ENCODE assay signal across 1 cellular context in genomic region chr12:2959508-2960431, GRCh38.
TF ChIP-seq lines count a peak whose summit lies in the region.

No MANE protein-coding gene starts in this region.

TF ChIP-seq in HepG2, 621 proteins besides CTCF, POLR2A, EP300 and RAD21 (continued from another document and continues in another):
- TF ChIP-seq AKNA (CRISPR knock-in tag; IDR thresholded peaks at IDR 0.05; ENCODE audit: borderline replicate concordance): no peak
- no peak for TF ChIP-seq ZNF570 (CRISPR knock-in tag; IDR thresholded peaks at IDR 0.05; ENCODE audit: borderline replicate concordance)
- TF ChIP-seq IRX3 (CRISPR knock-in tag; IDR thresholded peaks at IDR 0.05; ENCODE audit: borderline replicate concordance, low read depth): peak; percentile 25; the same call in 1 of the 2 replicates
- no peak for TF ChIP-seq ZMAT5 (CRISPR knock-in tag; IDR thresholded peaks at IDR 0.05; ENCODE audit: borderline replicate concordance, low read depth)
- no peak for TF ChIP-seq E2F2 (CRISPR knock-in tag; IDR thresholded peaks at IDR 0.05; ENCODE audit: borderline replicate concordance)
- TF ChIP-seq PRPF4 (IDR thresholded peaks at IDR 0.05; ENCODE audit: low read depth, low read length, poor library complexity, severe bottlenecking): no peak
- 0 out of 2 replicates have a peak, but pooled peaks have one; percentile 34 for TF ChIP-seq ZNF280D (CRISPR knock-in tag; IDR thresholded peaks at IDR 0.05)
- no peak for TF ChIP-seq ZFP62 (CRISPR knock-in tag; IDR thresholded peaks at IDR 0.05)
- no peak for TF ChIP-seq SNAPC5 (CRISPR knock-in tag; IDR thresholded peaks at IDR 0.05; ENCODE audit: borderline replicate concordance)
- peak; percentile 40; the same call in 1 of the 2 replicates for TF ChIP-seq SKIL (CRISPR knock-in tag; IDR thresholded peaks at IDR 0.05; ENCODE audit: borderline replicate concordance)
- TF ChIP-seq ZNF350 (CRISPR knock-in tag; IDR thresholded peaks at IDR 0.05; ENCODE audit: borderline replicate concordance, low read depth): 0 out of 2 replicates have a peak, but pooled peaks have one; percentile 28
- TF ChIP-seq, protein P1, sequence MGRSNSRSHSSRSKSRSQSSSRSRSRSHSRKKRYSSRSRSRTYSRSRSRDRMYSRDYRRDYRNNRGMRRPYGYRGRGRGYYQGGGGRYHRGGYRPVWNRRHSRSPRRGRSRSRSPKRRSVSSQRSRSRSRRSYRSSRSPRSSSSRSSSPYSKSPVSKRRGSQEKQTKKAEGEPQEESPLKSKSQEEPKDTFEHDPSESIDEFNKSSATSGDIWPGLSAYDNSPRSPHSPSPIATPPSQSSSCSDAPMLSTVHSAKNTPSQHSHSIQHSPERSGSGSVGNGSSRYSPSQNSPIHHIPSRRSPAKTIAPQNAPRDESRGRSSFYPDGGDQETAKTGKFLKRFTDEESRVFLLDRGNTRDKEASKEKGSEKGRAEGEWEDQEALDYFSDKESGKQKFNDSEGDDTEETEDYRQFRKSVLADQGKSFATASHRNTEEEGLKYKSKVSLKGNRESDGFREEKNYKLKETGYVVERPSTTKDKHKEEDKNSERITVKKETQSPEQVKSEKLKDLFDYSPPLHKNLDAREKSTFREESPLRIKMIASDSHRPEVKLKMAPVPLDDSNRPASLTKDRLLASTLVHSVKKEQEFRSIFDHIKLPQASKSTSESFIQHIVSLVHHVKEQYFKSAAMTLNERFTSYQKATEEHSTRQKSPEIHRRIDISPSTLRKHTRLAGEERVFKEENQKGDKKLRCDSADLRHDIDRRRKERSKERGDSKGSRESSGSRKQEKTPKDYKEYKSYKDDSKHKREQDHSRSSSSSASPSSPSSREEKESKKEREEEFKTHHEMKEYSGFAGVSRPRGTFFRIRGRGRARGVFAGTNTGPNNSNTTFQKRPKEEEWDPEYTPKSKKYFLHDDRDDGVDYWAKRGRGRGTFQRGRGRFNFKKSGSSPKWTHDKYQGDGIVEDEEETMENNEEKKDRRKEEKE (IDR thresholded peaks at IDR 0.05): no peak
- 0 out of 2 replicates have a peak, but pooled peaks have one; percentile 9 for TF ChIP-seq ZMYM4 (CRISPR knock-in tag; IDR thresholded peaks at IDR 0.05)
- no peak for TF ChIP-seq HOXA3 (CRISPR knock-in tag; IDR thresholded peaks at IDR 0.05)
- no peak for TF ChIP-seq TBX3 (IDR thresholded peaks at IDR 0.05; ENCODE audit: borderline replicate concordance)
- TF ChIP-seq SSRP1 (CRISPR knock-in tag; IDR thresholded peaks at IDR 0.05): no peak
- no peak for TF ChIP-seq ZNF432 (CRISPR knock-in tag; IDR thresholded peaks at IDR 0.05; ENCODE audit: borderline replicate concordance)
- TF ChIP-seq ZSCAN21 (CRISPR knock-in tag; IDR thresholded peaks at IDR 0.05; ENCODE audit: borderline replicate concordance): no peak
- TF ChIP-seq ASH2L (IDR thresholded peaks at IDR 0.05; ENCODE audit: insufficient read length, low read depth, low read length): no peak
- TF ChIP-seq, protein P2, sequence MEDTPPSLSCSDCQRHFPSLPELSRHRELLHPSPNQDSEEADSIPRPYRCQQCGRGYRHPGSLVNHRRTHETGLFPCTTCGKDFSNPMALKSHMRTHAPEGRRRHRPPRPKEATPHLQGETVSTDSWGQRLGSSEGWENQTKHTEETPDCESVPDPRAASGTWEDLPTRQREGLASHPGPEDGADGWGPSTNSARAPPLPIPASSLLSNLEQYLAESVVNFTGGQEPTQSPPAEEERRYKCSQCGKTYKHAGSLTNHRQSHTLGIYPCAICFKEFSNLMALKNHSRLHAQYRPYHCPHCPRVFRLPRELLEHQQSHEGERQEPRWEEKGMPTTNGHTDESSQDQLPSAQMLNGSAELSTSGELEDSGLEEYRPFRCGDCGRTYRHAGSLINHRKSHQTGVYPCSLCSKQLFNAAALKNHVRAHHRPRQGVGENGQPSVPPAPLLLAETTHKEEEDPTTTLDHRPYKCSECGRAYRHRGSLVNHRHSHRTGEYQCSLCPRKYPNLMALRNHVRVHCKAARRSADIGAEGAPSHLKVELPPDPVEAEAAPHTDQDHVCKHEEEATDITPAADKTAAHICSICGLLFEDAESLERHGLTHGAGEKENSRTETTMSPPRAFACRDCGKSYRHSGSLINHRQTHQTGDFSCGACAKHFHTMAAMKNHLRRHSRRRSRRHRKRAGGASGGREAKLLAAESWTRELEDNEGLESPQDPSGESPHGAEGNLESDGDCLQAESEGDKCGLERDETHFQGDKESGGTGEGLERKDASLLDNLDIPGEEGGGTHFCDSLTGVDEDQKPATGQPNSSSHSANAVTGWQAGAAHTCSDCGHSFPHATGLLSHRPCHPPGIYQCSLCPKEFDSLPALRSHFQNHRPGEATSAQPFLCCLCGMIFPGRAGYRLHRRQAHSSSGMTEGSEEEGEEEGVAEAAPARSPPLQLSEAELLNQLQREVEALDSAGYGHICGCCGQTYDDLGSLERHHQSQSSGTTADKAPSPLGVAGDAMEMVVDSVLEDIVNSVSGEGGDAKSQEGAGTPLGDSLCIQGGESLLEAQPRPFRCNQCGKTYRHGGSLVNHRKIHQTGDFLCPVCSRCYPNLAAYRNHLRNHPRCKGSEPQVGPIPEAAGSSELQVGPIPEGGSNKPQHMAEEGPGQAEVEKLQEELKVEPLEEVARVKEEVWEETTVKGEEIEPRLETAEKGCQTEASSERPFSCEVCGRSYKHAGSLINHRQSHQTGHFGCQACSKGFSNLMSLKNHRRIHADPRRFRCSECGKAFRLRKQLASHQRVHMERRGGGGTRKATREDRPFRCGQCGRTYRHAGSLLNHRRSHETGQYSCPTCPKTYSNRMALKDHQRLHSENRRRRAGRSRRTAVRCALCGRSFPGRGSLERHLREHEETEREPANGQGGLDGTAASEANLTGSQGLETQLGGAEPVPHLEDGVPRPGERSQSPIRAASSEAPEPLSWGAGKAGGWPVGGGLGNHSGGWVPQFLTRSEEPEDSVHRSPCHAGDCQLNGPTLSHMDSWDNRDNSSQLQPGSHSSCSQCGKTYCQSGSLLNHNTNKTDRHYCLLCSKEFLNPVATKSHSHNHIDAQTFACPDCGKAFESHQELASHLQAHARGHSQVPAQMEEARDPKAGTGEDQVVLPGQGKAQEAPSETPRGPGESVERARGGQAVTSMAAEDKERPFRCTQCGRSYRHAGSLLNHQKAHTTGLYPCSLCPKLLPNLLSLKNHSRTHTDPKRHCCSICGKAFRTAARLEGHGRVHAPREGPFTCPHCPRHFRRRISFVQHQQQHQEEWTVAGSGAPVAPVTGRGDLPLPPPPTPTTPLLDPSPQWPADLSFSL (CRISPR knock-in tag; IDR thresholded peaks at IDR 0.05): no peak
- no peak for TF ChIP-seq THAP11 (CRISPR knock-in tag; IDR thresholded peaks at IDR 0.05)
- TF ChIP-seq ZNF75D (CRISPR knock-in tag; IDR thresholded peaks at IDR 0.05; ENCODE audit: borderline replicate concordance): no peak
- TF ChIP-seq SMC3 (IDR thresholded peaks at IDR 0.05; ENCODE audit: low read length): no peak
- TF ChIP-seq, protein P3, sequence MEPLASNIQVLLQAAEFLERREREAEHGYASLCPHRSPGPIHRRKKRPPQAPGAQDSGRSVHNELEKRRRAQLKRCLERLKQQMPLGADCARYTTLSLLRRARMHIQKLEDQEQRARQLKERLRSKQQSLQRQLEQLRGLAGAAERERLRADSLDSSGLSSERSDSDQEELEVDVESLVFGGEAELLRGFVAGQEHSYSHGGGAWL (CRISPR knock-in tag; IDR thresholded peaks at IDR 0.05): peak; percentile 63; the same call in 1 of the 2 replicates
- no peak for TF ChIP-seq ZBTB21 (CRISPR knock-in tag; IDR thresholded peaks at IDR 0.05)
- TF ChIP-seq RFX1 (IDR thresholded peaks at IDR 0.05): no peak
- peak; percentile 39 for TF ChIP-seq SRSF1 (optimal IDR thresholded peaks at IDR 0.05; ENCODE audit: low read depth, low read length)
- TF ChIP-seq KLF15 (CRISPR knock-in tag; IDR thresholded peaks at IDR 0.05; ENCODE audit: borderline replicate concordance): no peak
- TF ChIP-seq ZNF775 (CRISPR knock-in tag; IDR thresholded peaks at IDR 0.05; ENCODE audit: borderline replicate concordance): no peak
- TF ChIP-seq, protein P4, sequence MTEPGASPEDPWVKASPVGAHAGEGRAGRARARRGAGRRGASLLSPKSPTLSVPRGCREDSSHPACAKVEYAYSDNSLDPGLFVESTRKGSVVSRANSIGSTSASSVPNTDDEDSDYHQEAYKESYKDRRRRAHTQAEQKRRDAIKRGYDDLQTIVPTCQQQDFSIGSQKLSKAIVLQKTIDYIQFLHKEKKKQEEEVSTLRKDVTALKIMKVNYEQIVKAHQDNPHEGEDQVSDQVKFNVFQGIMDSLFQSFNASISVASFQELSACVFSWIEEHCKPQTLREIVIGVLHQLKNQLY (CRISPR knock-in tag; IDR thresholded peaks at IDR 0.05): no peak
- peak; percentile 83 for TF ChIP-seq RBFOX2 (IDR thresholded peaks at IDR 0.05; ENCODE audit: low read depth, low read length)
- no peak for TF ChIP-seq ZNF232 (CRISPR knock-in tag; IDR thresholded peaks at IDR 0.05; ENCODE audit: borderline replicate concordance)
